Comparison of ENCODE assay signal across 20 cellular contexts in genomic region chr12:74170645-74171477, GRCh38.
"Had no signal": no experiment of that assay in that cellular context is flagged by ENCODE, and none has a peak within 500 bp of the region (broad histone marks: within the 10 kb centered on the region; RNA-seq: fewer than 3 reads in every experiment).

No MANE protein-coding gene starts in this region.

- FAIRE-seq: astrocyte, bronchial epithelial cell had no signal

- H3K4me3 Mint-ChIP-seq: activated naive CD4-positive, alpha-beta T cell treated with anti-CD3 and anti-CD28 coated beads for 36 hours; endodermal cell; immature natural killer cell; neural progenitor cell; stimulated activated memory B cell treated with anti-CD40 and anti-IgM and Interleukin-4, amounts not matched to agents 10 μg/mL and 1 μg/mL and 100 μg/mL, for 72 hours had no signal

- ATAC-seq: gastrocnemius medialis; heart left ventricle; left cardiac atrium; stimulated activated memory B cell treated with anti-CD40 and anti-IgM and Interleukin-4, amounts not matched to agents 10 μg/mL and 1 μg/mL and 100 μg/mL, for 72 hours had no signal

- H3K27ac ChIP-seq: gastrocnemius medialis, heart left ventricle, neural progenitor cell, ovary, tibial artery, vagina, VCaP had no signal

- H3K4me1 ChIP-seq: gastrocnemius medialis, heart left ventricle, neural progenitor cell, tibial artery, vagina had no signal

- DNase-seq: activated CD4-positive, alpha-beta T cell treated with anti-CD3 and anti-CD28 coated beads for 1 hour; activated CD4-positive, alpha-beta T cell treated with anti-CD3 and anti-CD28 coated beads, Interleukin-2, amount 50 U/mL, for 4 hours; activated naive CD4-positive, alpha-beta T cell treated with anti-CD3 and anti-CD28 coated beads for 36 hours; activated T-cell treated with anti-CD3 and anti-CD28 coated beads for 4 hours; endodermal cell; erythroblast; gastrocnemius medialis; immature natural killer cell; left cardiac atrium; midbrain; ovary; tibial artery had no signal

- H3K27ac Mint-ChIP-seq: activated naive CD4-positive, alpha-beta T cell treated with anti-CD3 and anti-CD28 coated beads for 36 hours; endodermal cell; immature natural killer cell; neural progenitor cell; stimulated activated memory B cell treated with anti-CD40 and anti-IgM and Interleukin-4, amounts not matched to agents 10 μg/mL and 1 μg/mL and 100 μg/mL, for 72 hours had no signal

- H3K9ac ChIP-seq: neural progenitor cell had no signal

- H3K4me3 ChIP-seq: gastrocnemius medialis, heart left ventricle, lung, neural progenitor cell, ovary, tibial artery, vagina had no signal

- H3K4me1 Mint-ChIP-seq: immature natural killer cell; neural progenitor cell; stimulated activated memory B cell treated with anti-CD40 and anti-IgM and Interleukin-4, amounts not matched to agents 10 μg/mL and 1 μg/mL and 100 μg/mL, for 72 hours had no signal

- H3K36me3 Mint-ChIP-seq: immature natural killer cell; neural progenitor cell; stimulated activated memory B cell treated with anti-CD40 and anti-IgM and Interleukin-4, amounts not matched to agents 10 μg/mL and 1 μg/mL and 100 μg/mL, for 72 hours had no signal

- H3K36me3 ChIP-seq: gastrocnemius medialis, heart left ventricle, neural progenitor cell, ovary, tibial artery, vagina had no signal

- H3K27me3 Mint-ChIP-seq: stimulated activated memory B cell treated with anti-CD40 and anti-IgM and Interleukin-4, amounts not matched to agents 10 μg/mL and 1 μg/mL and 100 μg/mL, for 72 hours had no signal

- H3K9me3 ChIP-seq: gastrocnemius medialis, ovary, tibial artery, vagina had no signal
